In the genomic region with DNA sequence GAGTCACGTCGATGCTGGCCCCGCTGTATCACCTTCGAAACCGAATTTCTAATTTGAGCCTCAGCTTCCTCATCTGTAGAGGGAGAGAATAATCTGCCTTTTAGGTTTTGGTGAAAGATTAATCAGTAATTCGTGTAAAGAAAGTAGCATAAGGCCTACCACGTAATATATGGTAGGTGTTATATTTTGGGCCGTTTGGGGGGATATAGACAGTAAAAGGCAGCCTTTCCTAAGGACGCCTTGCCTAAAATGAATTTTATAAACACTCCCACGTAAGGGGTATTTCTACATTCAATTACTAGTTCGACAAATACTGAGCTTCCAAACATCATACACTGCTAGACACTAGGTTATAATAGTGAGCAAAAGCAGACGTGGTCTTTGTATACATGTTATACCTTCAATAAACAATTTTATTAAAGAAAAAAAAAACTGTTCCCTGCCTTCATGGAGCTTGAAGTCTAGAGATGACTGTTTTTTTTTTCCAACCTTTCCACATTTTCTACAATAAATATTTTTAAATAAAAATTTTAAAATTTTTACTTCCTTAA, we compare ENCODE assay signal across 1 cellular context.
TF ChIP-seq lines count a peak whose summit lies in the region.

No MANE protein-coding gene starts in this region.

TF ChIP-seq in K562, 482 proteins besides CTCF, POLR2A, EP300 and RAD21 (continues in another document):
- peak; percentile 21 for TF ChIP-seq CHD4 (IDR thresholded peaks at IDR 0.05; ENCODE audit: insufficient read depth, insufficient replicate concordance, low read depth, low read length, poor library complexity, severe bottlenecking)
- TF ChIP-seq ZFP36 (IDR thresholded peaks at IDR 0.05; ENCODE audit: low read depth, low read length, partially characterized antibody), result no peak
- TF ChIP-seq, protein P1, sequence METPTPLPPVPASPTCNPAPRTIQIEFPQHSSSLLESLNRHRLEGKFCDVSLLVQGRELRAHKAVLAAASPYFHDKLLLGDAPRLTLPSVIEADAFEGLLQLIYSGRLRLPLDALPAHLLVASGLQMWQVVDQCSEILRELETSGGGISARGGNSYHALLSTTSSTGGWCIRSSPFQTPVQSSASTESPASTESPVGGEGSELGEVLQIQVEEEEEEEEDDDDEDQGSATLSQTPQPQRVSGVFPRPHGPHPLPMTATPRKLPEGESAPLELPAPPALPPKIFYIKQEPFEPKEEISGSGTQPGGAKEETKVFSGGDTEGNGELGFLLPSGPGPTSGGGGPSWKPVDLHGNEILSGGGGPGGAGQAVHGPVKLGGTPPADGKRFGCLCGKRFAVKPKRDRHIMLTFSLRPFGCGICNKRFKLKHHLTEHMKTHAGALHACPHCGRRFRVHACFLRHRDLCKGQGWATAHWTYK (CRISPR knock-in tag; IDR thresholded peaks at IDR 0.05), result no peak
- no peak for TF ChIP-seq HDAC1 (IDR thresholded peaks at IDR 0.05)
- no peak for TF ChIP-seq HNRNPH1 (optimal IDR thresholded peaks at IDR 0.05; ENCODE audit: low read depth, low read length)
- TF ChIP-seq, protein P2, sequence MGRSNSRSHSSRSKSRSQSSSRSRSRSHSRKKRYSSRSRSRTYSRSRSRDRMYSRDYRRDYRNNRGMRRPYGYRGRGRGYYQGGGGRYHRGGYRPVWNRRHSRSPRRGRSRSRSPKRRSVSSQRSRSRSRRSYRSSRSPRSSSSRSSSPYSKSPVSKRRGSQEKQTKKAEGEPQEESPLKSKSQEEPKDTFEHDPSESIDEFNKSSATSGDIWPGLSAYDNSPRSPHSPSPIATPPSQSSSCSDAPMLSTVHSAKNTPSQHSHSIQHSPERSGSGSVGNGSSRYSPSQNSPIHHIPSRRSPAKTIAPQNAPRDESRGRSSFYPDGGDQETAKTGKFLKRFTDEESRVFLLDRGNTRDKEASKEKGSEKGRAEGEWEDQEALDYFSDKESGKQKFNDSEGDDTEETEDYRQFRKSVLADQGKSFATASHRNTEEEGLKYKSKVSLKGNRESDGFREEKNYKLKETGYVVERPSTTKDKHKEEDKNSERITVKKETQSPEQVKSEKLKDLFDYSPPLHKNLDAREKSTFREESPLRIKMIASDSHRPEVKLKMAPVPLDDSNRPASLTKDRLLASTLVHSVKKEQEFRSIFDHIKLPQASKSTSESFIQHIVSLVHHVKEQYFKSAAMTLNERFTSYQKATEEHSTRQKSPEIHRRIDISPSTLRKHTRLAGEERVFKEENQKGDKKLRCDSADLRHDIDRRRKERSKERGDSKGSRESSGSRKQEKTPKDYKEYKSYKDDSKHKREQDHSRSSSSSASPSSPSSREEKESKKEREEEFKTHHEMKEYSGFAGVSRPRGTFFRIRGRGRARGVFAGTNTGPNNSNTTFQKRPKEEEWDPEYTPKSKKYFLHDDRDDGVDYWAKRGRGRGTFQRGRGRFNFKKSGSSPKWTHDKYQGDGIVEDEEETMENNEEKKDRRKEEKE (IDR thresholded peaks at IDR 0.05; ENCODE audit: borderline replicate concordance in 1 of 2, control insufficient read depth in 1 of 2, low read depth in 2 of 2, low read length in 1 of 2), result no peak
- TF ChIP-seq, protein P3, sequence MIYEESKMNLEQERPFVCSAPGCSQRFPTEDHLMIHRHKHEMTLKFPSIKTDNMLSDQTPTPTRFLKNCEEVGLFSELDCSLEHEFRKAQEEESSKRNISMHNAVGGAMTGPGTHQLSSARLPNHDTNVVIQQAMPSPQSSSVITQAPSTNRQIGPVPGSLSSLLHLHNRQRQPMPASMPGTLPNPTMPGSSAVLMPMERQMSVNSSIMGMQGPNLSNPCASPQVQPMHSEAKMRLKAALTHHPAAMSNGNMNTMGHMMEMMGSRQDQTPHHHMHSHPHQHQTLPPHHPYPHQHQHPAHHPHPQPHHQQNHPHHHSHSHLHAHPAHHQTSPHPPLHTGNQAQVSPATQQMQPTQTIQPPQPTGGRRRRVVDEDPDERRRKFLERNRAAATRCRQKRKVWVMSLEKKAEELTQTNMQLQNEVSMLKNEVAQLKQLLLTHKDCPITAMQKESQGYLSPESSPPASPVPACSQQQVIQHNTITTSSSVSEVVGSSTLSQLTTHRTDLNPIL (CRISPR knock-in tag; IDR thresholded peaks at IDR 0.05), result no peak
- TF ChIP-seq HMG20A (CRISPR knock-in tag; conservative IDR thresholded peaks at IDR 0.05), result no peak
- 0 out of 2 replicates have a peak, but pooled peaks have one; percentile 27 for TF ChIP-seq ZKSCAN8 (CRISPR knock-in tag; IDR thresholded peaks at IDR 0.05)
- no peak for TF ChIP-seq COPS2 (conservative IDR thresholded peaks at IDR 0.05)
- TF ChIP-seq NR3C1 (CRISPR knock-in tag; IDR thresholded peaks at IDR 0.05), result no peak
- TF ChIP-seq, protein P4, sequence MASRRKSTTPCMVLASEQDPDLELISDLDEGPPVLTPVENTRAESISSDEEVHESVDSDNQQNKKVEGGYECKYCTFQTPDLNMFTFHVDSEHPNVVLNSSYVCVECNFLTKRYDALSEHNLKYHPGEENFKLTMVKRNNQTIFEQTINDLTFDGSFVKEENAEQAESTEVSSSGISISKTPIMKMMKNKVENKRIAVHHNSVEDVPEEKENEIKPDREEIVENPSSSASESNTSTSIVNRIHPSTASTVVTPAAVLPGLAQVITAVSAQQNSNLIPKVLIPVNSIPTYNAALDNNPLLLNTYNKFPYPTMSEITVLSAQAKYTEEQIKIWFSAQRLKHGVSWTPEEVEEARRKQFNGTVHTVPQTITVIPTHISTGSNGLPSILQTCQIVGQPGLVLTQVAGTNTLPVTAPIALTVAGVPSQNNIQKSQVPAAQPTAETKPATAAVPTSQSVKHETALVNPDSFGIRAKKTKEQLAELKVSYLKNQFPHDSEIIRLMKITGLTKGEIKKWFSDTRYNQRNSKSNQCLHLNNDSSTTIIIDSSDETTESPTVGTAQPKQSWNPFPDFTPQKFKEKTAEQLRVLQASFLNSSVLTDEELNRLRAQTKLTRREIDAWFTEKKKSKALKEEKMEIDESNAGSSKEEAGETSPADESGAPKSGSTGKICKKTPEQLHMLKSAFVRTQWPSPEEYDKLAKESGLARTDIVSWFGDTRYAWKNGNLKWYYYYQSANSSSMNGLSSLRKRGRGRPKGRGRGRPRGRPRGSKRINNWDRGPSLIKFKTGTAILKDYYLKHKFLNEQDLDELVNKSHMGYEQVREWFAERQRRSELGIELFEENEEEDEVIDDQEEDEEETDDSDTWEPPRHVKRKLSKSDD (conservative IDR thresholded peaks at IDR 0.05; ENCODE audit: low read length), result 0 out of 2 replicates have a peak, but pooled peaks have one; percentile 3
- TF ChIP-seq, protein P5, sequence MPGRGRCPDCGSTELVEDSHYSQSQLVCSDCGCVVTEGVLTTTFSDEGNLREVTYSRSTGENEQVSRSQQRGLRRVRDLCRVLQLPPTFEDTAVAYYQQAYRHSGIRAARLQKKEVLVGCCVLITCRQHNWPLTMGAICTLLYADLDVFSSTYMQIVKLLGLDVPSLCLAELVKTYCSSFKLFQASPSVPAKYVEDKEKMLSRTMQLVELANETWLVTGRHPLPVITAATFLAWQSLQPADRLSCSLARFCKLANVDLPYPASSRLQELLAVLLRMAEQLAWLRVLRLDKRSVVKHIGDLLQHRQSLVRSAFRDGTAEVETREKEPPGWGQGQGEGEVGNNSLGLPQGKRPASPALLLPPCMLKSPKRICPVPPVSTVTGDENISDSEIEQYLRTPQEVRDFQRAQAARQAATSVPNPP (IDR thresholded peaks at IDR 0.05; ENCODE audit: borderline replicate concordance, insufficient read depth, insufficient read length), result no peak
- TF ChIP-seq, protein P6, sequence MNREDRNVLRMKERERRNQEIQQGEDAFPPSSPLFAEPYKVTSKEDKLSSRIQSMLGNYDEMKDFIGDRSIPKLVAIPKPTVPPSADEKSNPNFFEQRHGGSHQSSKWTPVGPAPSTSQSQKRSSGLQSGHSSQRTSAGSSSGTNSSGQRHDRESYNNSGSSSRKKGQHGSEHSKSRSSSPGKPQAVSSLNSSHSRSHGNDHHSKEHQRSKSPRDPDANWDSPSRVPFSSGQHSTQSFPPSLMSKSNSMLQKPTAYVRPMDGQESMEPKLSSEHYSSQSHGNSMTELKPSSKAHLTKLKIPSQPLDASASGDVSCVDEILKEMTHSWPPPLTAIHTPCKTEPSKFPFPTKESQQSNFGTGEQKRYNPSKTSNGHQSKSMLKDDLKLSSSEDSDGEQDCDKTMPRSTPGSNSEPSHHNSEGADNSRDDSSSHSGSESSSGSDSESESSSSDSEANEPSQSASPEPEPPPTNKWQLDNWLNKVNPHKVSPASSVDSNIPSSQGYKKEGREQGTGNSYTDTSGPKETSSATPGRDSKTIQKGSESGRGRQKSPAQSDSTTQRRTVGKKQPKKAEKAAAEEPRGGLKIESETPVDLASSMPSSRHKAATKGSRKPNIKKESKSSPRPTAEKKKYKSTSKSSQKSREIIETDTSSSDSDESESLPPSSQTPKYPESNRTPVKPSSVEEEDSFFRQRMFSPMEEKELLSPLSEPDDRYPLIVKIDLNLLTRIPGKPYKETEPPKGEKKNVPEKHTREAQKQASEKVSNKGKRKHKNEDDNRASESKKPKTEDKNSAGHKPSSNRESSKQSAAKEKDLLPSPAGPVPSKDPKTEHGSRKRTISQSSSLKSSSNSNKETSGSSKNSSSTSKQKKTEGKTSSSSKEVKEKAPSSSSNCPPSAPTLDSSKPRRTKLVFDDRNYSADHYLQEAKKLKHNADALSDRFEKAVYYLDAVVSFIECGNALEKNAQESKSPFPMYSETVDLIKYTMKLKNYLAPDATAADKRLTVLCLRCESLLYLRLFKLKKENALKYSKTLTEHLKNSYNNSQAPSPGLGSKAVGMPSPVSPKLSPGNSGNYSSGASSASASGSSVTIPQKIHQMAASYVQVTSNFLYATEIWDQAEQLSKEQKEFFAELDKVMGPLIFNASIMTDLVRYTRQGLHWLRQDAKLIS (CRISPR knock-in tag; IDR thresholded peaks at IDR 0.05), result no peak
- TF ChIP-seq, protein P7, sequence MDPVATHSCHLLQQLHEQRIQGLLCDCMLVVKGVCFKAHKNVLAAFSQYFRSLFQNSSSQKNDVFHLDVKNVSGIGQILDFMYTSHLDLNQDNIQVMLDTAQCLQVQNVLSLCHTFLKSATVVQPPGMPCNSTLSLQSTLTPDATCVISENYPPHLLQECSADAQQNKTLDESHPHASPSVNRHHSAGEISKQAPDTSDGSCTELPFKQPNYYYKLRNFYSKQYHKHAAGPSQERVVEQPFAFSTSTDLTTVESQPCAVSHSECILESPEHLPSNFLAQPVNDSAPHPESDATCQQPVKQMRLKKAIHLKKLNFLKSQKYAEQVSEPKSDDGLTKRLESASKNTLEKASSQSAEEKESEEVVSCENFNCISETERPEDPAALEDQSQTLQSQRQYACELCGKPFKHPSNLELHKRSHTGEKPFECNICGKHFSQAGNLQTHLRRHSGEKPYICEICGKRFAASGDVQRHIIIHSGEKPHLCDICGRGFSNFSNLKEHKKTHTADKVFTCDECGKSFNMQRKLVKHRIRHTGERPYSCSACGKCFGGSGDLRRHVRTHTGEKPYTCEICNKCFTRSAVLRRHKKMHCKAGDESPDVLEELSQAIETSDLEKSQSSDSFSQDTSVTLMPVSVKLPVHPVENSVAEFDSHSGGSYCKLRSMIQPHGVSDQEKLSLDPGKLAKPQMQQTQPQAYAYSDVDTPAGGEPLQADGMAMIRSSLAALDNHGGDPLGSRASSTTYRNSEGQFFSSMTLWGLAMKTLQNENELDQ (CRISPR knock-in tag; IDR thresholded peaks at IDR 0.05; ENCODE audit: borderline replicate concordance), result 0 out of 2 replicates have a peak, but pooled peaks have one; percentile 89
- TF ChIP-seq ZNF707 (CRISPR knock-in tag; conservative IDR thresholded peaks at IDR 0.05), result no peak
- no peak for TF ChIP-seq TAF9B (IDR thresholded peaks at IDR 0.05; ENCODE audit: partially characterized antibody)
- no peak for TF ChIP-seq U2AF2 (optimal IDR thresholded peaks at IDR 0.05; ENCODE audit: low read depth, low read length)
- no peak for TF ChIP-seq MEIS2 (IDR thresholded peaks at IDR 0.05; ENCODE audit: partially characterized antibody)
- TF ChIP-seq, protein P8, sequence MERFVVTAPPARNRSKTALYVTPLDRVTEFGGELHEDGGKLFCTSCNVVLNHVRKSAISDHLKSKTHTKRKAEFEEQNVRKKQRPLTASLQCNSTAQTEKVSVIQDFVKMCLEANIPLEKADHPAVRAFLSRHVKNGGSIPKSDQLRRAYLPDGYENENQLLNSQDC (CRISPR knock-in tag; IDR thresholded peaks at IDR 0.05), result no peak
- TF ChIP-seq TCF3 (CRISPR knock-in tag; IDR thresholded peaks at IDR 0.05), result no peak
- TF ChIP-seq SP2 (IDR thresholded peaks at IDR 0.05; ENCODE audit: extremely low read depth, low read depth, low read length, poor library complexity, severe bottlenecking), result no peak
- TF ChIP-seq MTA3 (IDR thresholded peaks at IDR 0.05; ENCODE audit: borderline replicate concordance), result no peak
- peak in 1 of 2 experiments; percentile 88; a peak in 2 of 3 replicates for TF ChIP-seq CBX3 (IDR thresholded peaks at IDR 0.05; ENCODE audit: borderline replicate concordance in 1 of 2, low read length in 2 of 2)
- TF ChIP-seq, protein P9, sequence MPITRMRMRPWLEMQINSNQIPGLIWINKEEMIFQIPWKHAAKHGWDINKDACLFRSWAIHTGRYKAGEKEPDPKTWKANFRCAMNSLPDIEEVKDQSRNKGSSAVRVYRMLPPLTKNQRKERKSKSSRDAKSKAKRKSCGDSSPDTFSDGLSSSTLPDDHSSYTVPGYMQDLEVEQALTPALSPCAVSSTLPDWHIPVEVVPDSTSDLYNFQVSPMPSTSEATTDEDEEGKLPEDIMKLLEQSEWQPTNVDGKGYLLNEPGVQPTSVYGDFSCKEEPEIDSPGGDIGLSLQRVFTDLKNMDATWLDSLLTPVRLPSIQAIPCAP (CRISPR knock-in tag; IDR thresholded peaks at IDR 0.05; ENCODE audit: borderline replicate concordance), result 0 out of 2 replicates have a peak, but pooled peaks have one; percentile 50
- TF ChIP-seq DDX20 (tag; IDR thresholded peaks at IDR 0.05; ENCODE audit: low read depth), result no peak
- TF ChIP-seq CEBPG (CRISPR knock-in tag; IDR thresholded peaks at IDR 0.05), result no peak
- no peak for TF ChIP-seq CEBPG (tag; conservative IDR thresholded peaks at IDR 0.05 in 1 of 2, IDR thresholded peaks at IDR 0.05 in 1 of 2)
- no peak for TF ChIP-seq ZNF79 (CRISPR knock-in tag; IDR thresholded peaks at IDR 0.05; ENCODE audit: low read depth)
- TF ChIP-seq NFIC (IDR thresholded peaks at IDR 0.05), result no peak
- no peak for TF ChIP-seq XRCC3 (IDR thresholded peaks at IDR 0.05)
- TF ChIP-seq HCFC1 (IDR thresholded peaks at IDR 0.05; ENCODE audit: low read depth, low read length), result no peak
- TF ChIP-seq ZBTB1 (CRISPR knock-in tag; IDR thresholded peaks at IDR 0.05; ENCODE audit: borderline replicate concordance, low read depth), result no peak
- TF ChIP-seq ZNF384 (IDR thresholded peaks at IDR 0.05; ENCODE audit: low read depth, low read length), result 0 out of 2 replicates have a peak, but pooled peaks have one; percentile 15
- TF ChIP-seq, protein P10, sequence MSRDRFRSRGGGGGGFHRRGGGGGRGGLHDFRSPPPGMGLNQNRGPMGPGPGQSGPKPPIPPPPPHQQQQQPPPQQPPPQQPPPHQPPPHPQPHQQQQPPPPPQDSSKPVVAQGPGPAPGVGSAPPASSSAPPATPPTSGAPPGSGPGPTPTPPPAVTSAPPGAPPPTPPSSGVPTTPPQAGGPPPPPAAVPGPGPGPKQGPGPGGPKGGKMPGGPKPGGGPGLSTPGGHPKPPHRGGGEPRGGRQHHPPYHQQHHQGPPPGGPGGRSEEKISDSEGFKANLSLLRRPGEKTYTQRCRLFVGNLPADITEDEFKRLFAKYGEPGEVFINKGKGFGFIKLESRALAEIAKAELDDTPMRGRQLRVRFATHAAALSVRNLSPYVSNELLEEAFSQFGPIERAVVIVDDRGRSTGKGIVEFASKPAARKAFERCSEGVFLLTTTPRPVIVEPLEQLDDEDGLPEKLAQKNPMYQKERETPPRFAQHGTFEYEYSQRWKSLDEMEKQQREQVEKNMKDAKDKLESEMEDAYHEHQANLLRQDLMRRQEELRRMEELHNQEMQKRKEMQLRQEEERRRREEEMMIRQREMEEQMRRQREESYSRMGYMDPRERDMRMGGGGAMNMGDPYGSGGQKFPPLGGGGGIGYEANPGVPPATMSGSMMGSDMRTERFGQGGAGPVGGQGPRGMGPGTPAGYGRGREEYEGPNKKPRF (IDR thresholded peaks at IDR 0.05; ENCODE audit: low read depth, low read length), result no peak
- no peak for TF ChIP-seq CC2D1A (IDR thresholded peaks at IDR 0.05)
- no peak for TF ChIP-seq MECOM (CRISPR knock-in tag; IDR thresholded peaks at IDR 0.05)
